18 cellular contexts compared by ENCODE assay signal in genomic region chr19:31586282-31586681, GRCh38.
DNase-seq lines count a peak whose midpoint lies in the region; ATAC-seq, FAIRE-seq and TF ChIP-seq lines count a peak whose summit lies in the region.
"Had no signal": no experiment of that assay in that cellular context is flagged by ENCODE, and none has a peak within 500 bp of the region (broad histone marks: within the 10 kb centered on the region; RNA-seq: fewer than 3 reads in every experiment).

No MANE protein-coding gene starts in this region.

- H2AFZ ChIP-seq in IMR-90 (replicated peaks; ENCODE audit: low read length, poor library complexity): no peak overlapping the region
- H2AFZ ChIP-seq in K562 (ENCODE audit: low read depth, low read length): no peak overlapping the region

- POLR2A ChIA-PET in AG04450 (lab: Yijun Ruan, JAX): no interaction called here
- POLR2A ChIA-PET in IMR-90 (lab: Charles Lee; ENCODE audit: unreplicated experiment): no interaction called here
- POLR2A ChIA-PET in K562 (lab: Yijun Ruan, JAX): no interaction called here

- no peaks in the 10 kb centered on the region for H3K9me3 ChIP-seq in AG04450 (ENCODE audit: control insufficient read depth, insufficient read depth, low read length)
- no peaks in the 10 kb centered on the region; the same call in 1 of the 2 replicates for H3K9me3 ChIP-seq in IMR-90 (ENCODE audit: control insufficient read depth, insufficient read depth, low read length)
- H3K9me3 ChIP-seq in K562 (replicated peaks; ENCODE audit: control insufficient read depth, insufficient read depth, low read depth, low read length): no peaks in the 10 kb centered on the region
- H3K9me3 ChIP-seq: HAP-1 had no signal

- no peak overlapping the region for H3K23ac ChIP-seq in IMR-90 (ENCODE audit: low read depth, low read length)

- no peak overlapping the region for H2AK9ac ChIP-seq in IMR-90 (replicated peaks; ENCODE audit: low read depth, low read length, poor library complexity)

- dilution Hi-C loops in IMR-90 (cut with HindIII; ENCODE audit: low sequenced_read_pairs, unreplicated experiment): no loop called here

- H4K91ac ChIP-seq in IMR-90 (ENCODE audit: insufficient read depth, low read depth, low read length): no peak overlapping the region

- no CpG with 5 or more reads among the region's 3 CpGs for WGBS in IMR-90 (ENCODE audit: extremely low coverage in 2 of 2, insufficient read length in 1 of 2), 2 experiments
- 0% methylated on average over 3 of the region's 3 CpGs for WGBS in K562 (ENCODE audit: insufficient coverage, low coverage, missing lambda C conversion rate)

- H3K27me3 ChIP-seq in AG04450 (ENCODE audit: control insufficient read depth, insufficient read depth, low read length): peaks cover 3% of the 10 kb centered on the region
- peaks cover 2% of the 10 kb centered on the region; the same call in 1 of the 2 replicates for H3K27me3 ChIP-seq in IMR-90 (ENCODE audit: control insufficient read depth, insufficient read depth, low read length)
- H3K27me3 ChIP-seq in K562 (ENCODE audit: control insufficient read depth in 2 of 2, insufficient read depth in 2 of 2, low read length in 2 of 2): no peaks in the 10 kb centered on the region
- no peaks in the 10 kb centered on the region for H3K27me3 ChIP-seq in kidney epithelial cell (ENCODE audit: control insufficient read depth, insufficient read depth, low read length)

- in situ Hi-C loops in IMR-90 (cut with MboI; ENCODE audit: low sequenced_read_pairs): no loop called here
- in situ Hi-C loops in K562 (cut with MboI): no loop called here

- H3K79me2 ChIP-seq in K562 (ENCODE audit: control insufficient read depth, insufficient read depth, low read length): no peaks in the 10 kb centered on the region

- TF ChIP-seq POLR2A in IMR-90 (IDR thresholded peaks at IDR 0.05; ENCODE audit: low read depth, low read length) (no peak), K562 (conservative IDR thresholded peaks at IDR 0.05) (no peak)

- BruUV-seq in IMR-90 (replicated peaks; lab: Mats Ljungman, UMichigan): no TSS peak
- BruUV-seq in K562 (replicated peaks; lab: Mats Ljungman, UMichigan): no TSS peak

- H3K36me3 ChIP-seq in IMR-90 (ENCODE audit: control insufficient read depth, insufficient read depth, low read length) (no peaks in the 10 kb centered on the region), K562 (ENCODE audit: control insufficient read depth, insufficient read depth, low read length) (no peaks in the 10 kb centered on the region), kidney epithelial cell (ENCODE audit: control insufficient read depth, insufficient read depth, low read length) (no peaks in the 10 kb centered on the region)
- H3K36me3 ChIP-seq: HAP-1 had no signal

- no peak overlapping the region for H2BK20ac ChIP-seq in IMR-90 (ENCODE audit: low read depth, low read length)

- no peak overlapping the region for H2BK5ac ChIP-seq in IMR-90 (ENCODE audit: low read depth, low read length, poor library complexity, severe bottlenecking)

- TF ChIP-seq RAD21 in IMR-90 (IDR thresholded peaks at IDR 0.05; ENCODE audit: low read length): no peak
- TF ChIP-seq RAD21 in K562 (CRISPR knock-in tag; conservative IDR thresholded peaks at IDR 0.05 in 1 of 2, IDR thresholded peaks at IDR 0.05 in 1 of 2): no peak

- no peak overlapping the region for H3K14ac ChIP-seq in IMR-90 (replicated peaks; ENCODE audit: low read depth, low read length)

- H3K9me1 ChIP-seq in IMR-90 (ENCODE audit: insufficient read depth, low read length): no peaks in the 10 kb centered on the region
- no peaks in the 10 kb centered on the region for H3K9me1 ChIP-seq in K562 (ENCODE audit: control insufficient read depth, insufficient read depth, low read length)

- H3K4me2 ChIP-seq in IMR-90 (ENCODE audit: low read depth, low read length) (no peak overlapping the region), K562 (ENCODE audit: insufficient read depth, low read length) (no peak overlapping the region)

- no peak overlapping the region for H3K27ac Mint-ChIP-seq in activated naive CD4-positive, alpha-beta T cell treated with anti-CD3 and anti-CD28 coated beads, Interleukin-2, amount 50 U/mL, for 72 hours
- H3K27ac Mint-ChIP-seq: CD4-positive, CD25-positive, alpha-beta regulatory T cell had no signal

- H4K8ac ChIP-seq in IMR-90 (ENCODE audit: low read depth in 2 of 2, low read length in 2 of 2): no peak overlapping the region

- TF ChIP-seq CTCF in AG04450 (IDR thresholded peaks at IDR 0.05; ENCODE audit: low read depth, low read length): no peak
- TF ChIP-seq CTCF in IMR-90 (conservative IDR thresholded peaks at IDR 0.05; ENCODE audit: low read depth, low read length): no peak
- TF ChIP-seq CTCF in K562 (IDR thresholded peaks at IDR 0.05 in 2 of 3, conservative IDR thresholded peaks at IDR 0.05 in 1 of 3; ENCODE audit: insufficient read depth in 2 of 3, low read depth in 1 of 3, low read length in 3 of 3): no peak
- no peak for TF ChIP-seq CTCF in kidney epithelial cell (IDR thresholded peaks at IDR 0.05; ENCODE audit: insufficient read depth, low read length, poor library complexity, severe bottlenecking)

- H3K18ac ChIP-seq in IMR-90 (ENCODE audit: low read depth, low read length): no peak overlapping the region

- H3K4ac ChIP-seq in IMR-90 (ENCODE audit: low read depth, low read length): no peak overlapping the region

- H3K56ac ChIP-seq in IMR-90 (ENCODE audit: extremely low read depth, insufficient read depth, low read length): no peak overlapping the region

- DNase-seq in AG04450 (ENCODE audit: low read depth, low spot score): peak; percentile 26
- peak; percentile 62 for DNase-seq in IMR-90
- DNase-seq in K562 (ENCODE audit: extremely low read depth in 1 of 4, low spot score in 3 of 4): no peak
- peak; percentile 38 for DNase-seq in kidney epithelial cell (ENCODE audit: low read depth)
- DNase-seq in DMS53 treated with DMSO at 0.1 percent for 48 hours (lab: John Stamatoyannopoulos, UW; ENCODE audit: unreplicated experiment): no peak
- DNase-seq in stimulated activated CD4-positive, alpha-beta T cell treated with anti-CD3 and anti-CD28 coated beads, Interleukin-15, amount 100 ng/mL, for 24 hours: no peak
- DNase-seq in activated gamma-delta T cell (lab: John Stamatoyannopoulos, UW): no peak
- no peak for DNase-seq in activated naive CD4-positive, alpha-beta T cell treated with anti-CD3 and anti-CD28 coated beads, Interleukin-2, amount 50 U/mL, for 72 hours (ENCODE audit: low spot score in 2 of 2)
- DNase-seq: Calu3; CD4-positive, CD25-positive, alpha-beta regulatory T cell; DMS79 treated with DMSO at 0.1 percent for 48 hours; NCI-H1105; NCI-H1694 treated with DMSO at 0.1 percent for 48 hours; NCI-H446; NCI-H748 treated with DMSO at 0.1 percent for 48 hours; Right ventricle myocardium superior had no signal

- ATAC-seq in IMR-90 (ENCODE audit: low read depth) (peak; percentile 80), K562 (no peak)
- ATAC-seq in activated naive CD4-positive, alpha-beta T cell treated with anti-CD3 and anti-CD28 coated beads, Interleukin-2, amount 50 U/mL, for 72 hours: no peak
- ATAC-seq: SK-N-SH treated with all-trans-retinoic acid at 6 μM for 48 hours had no signal

- no peak for TF ChIP-seq EP300 in K562 (IDR thresholded peaks at IDR 0.05; ENCODE audit: low read length)

- no peak overlapping the region for H2AK5ac ChIP-seq in IMR-90 (ENCODE audit: low read depth, low read length)

- H4K20me1 ChIP-seq in IMR-90 (ENCODE audit: insufficient read depth, low read length) (no peaks in the 10 kb centered on the region), K562 (replicated peaks; ENCODE audit: control insufficient read depth, insufficient read depth, low read length) (no peaks in the 10 kb centered on the region)

- no peaks in the 10 kb centered on the region for H3K79me1 ChIP-seq in IMR-90 (ENCODE audit: low read depth in 1 of 2, low read length in 2 of 2)

- H3K4me1 ChIP-seq in IMR-90 (ENCODE audit: control insufficient read depth, insufficient read depth, low read length): no peaks in the 10 kb centered on the region; the same call in 1 of the 2 replicates
- H3K4me1 ChIP-seq in K562 (replicated peaks in 1 of 2; ENCODE audit: control insufficient read depth in 2 of 2, insufficient read depth in 2 of 2, low read length in 2 of 2): no peaks in the 10 kb centered on the region
- H3K4me1 ChIP-seq: HAP-1 had no signal

- H3K27ac ChIP-seq in AG04450 (ENCODE audit: low read depth, low read length) (no peak overlapping the region), IMR-90 (ENCODE audit: insufficient read depth, low read length) (no peak overlapping the region), K562 (ENCODE audit: extremely low read depth, low read depth, low read length) (no peak overlapping the region)

- H3K4me3 ChIP-seq in AG04450 (ENCODE audit: low read depth, low read length) (no peak overlapping the region), IMR-90 (ENCODE audit: insufficient read depth, low read depth, low read length) (no peak overlapping the region), K562 (no peak overlapping the region), kidney epithelial cell (ENCODE audit: low read depth, low read length) (no peak overlapping the region)
- H3K4me3 ChIP-seq: HAP-1 had no signal

- no peaks in the 10 kb centered on the region for H3K9me3 Mint-ChIP-seq in activated naive CD4-positive, alpha-beta T cell treated with anti-CD3 and anti-CD28 coated beads, Interleukin-2, amount 50 U/mL, for 72 hours

- intact Hi-C loops in IMR-90 (cut with micrococcal nuclease): no loop called here
- intact Hi-C loops in K562 (cut with micrococcal nuclease): no loop called here

- H2BK120ac ChIP-seq in IMR-90 (ENCODE audit: low read depth, low read length): no peak overlapping the region

- H3K9ac ChIP-seq in IMR-90 (ENCODE audit: low read depth, low read length): no peak overlapping the region
- no peak overlapping the region for H3K9ac ChIP-seq in K562 (ENCODE audit: insufficient read depth in 1 of 2, low read depth in 2 of 2, low read length in 2 of 2)

- no peak overlapping the region for H4K5ac ChIP-seq in IMR-90 (ENCODE audit: low read depth, low read length)

- H3K36me3 Mint-ChIP-seq in activated naive CD4-positive, alpha-beta T cell treated with anti-CD3 and anti-CD28 coated beads, Interleukin-2, amount 50 U/mL, for 72 hours: peaks cover 0 to 5% of the 10 kb centered on the region in 2 donors
- H3K36me3 Mint-ChIP-seq: CD4-positive, CD25-positive, alpha-beta regulatory T cell had no signal

- FAIRE-seq in K562 (lab: Jason Lieb, UNC): peak; percentile 23

- CTCF ChIA-PET in AG04450 (lab: Charles Lee): no interaction called here
- CTCF ChIA-PET in IMR-90 (lab: Yijun Ruan, JAX): no interaction called here
- CTCF ChIA-PET in K562 (lab: Yijun Ruan, JAX; ENCODE audit: low intra/inter-chr PET ratio): no interaction called here

- no peak overlapping the region for H2BK15ac ChIP-seq in IMR-90 (ENCODE audit: low read depth, low read length)

TF ChIP-seq in IMR-90, 13 proteins besides CTCF, POLR2A, EP300 and RAD21 (continues in another document):
- TF ChIP-seq RCOR1 (IDR thresholded peaks at IDR 0.05; ENCODE audit: insufficient replicate concordance, low read length): no peak
- TF ChIP-seq MAZ (IDR thresholded peaks at IDR 0.05; ENCODE audit: borderline replicate concordance, low read depth, low read length): no peak

TF ChIP-seq in K562, 482 proteins besides CTCF, POLR2A, EP300 and RAD21 (continues in another document):
- TF ChIP-seq POLR3A (IDR thresholded peaks at IDR 0.05; ENCODE audit: borderline replicate concordance, extremely low read depth, insufficient read depth, insufficient read length) (no peak), ILK (tag; IDR thresholded peaks at IDR 0.05; ENCODE audit: borderline replicate concordance, low read depth) (no peak), ZNF830 (CRISPR knock-in tag; IDR thresholded peaks at IDR 0.05) (no peak)

Comparison
In these comparisons a context has a peak if more than half of its experiments do, and no peak if none do; other contexts are left out.
1. DNase-seq: peak in AG04450 (single experiment), IMR-90 (single experiment) and kidney epithelial cell (single experiment); none in K562 (0 of 4), DMS53 treated with DMSO at 0.1 percent for 48 hours (single experiment), stimulated activated CD4-positive, alpha-beta T cell treated with anti-CD3 and anti-CD28 coated beads, Interleukin-15, amount 100 ng/mL, for 24 hours (single experiment), activated gamma-delta T cell (single experiment) and activated naive CD4-positive, alpha-beta T cell treated with anti-CD3 and anti-CD28 coated beads, Interleukin-2, amount 50 U/mL, for 72 hours (0 of 2).